In genomic region chr2:144453039-144453336, GRCh38 we compare ENCODE assay signal across 11 cellular contexts.
DNase-seq lines count a peak whose midpoint lies in the region; ATAC-seq and TF ChIP-seq lines count a peak whose summit lies in the region.
"Had no signal": no experiment of that assay in that cellular context is flagged by ENCODE, and none has a peak within 500 bp of the region (broad histone marks: within the 10 kb centered on the region; RNA-seq: fewer than 3 reads in every experiment).

No MANE protein-coding gene starts in this region.

- H3K27me3 Mint-ChIP-seq in neural progenitor cell (ENCODE audit: insufficient read depth, low read depth): peaks cover 2% of the 10 kb centered on the region

- H3K36me3 Mint-ChIP-seq in neural progenitor cell: peaks cover 5% of the 10 kb centered on the region

- H3K4me2 ChIP-seq in fibroblast of lung (ENCODE audit: extremely low read depth, insufficient read depth, low read length) (peak overlapping the region; percentile 95), neural progenitor cell (peak overlapping the region; percentile 76)

- DNase-seq in AG04450 (ENCODE audit: low read depth, low spot score): no peak
- DNase-seq in SJCRH30: peak in 1 of 2 experiments; percentile 39
- DNase-seq in fibroblast of lung (ENCODE audit: low read depth in 2 of 2): peak; percentile 51 to 70
- DNase-seq in neural progenitor cell (ENCODE audit: low spot score): no peak
- no peak for DNase-seq in NCI-H2107 (lab: John Stamatoyannopoulos, UW)
- no peak for DNase-seq in activated CD4-positive, alpha-beta T cell treated with anti-CD3 and anti-CD28 coated beads, Interleukin-2, amount 50 U/mL, for 1 hour
- no peak for DNase-seq in NCI-H1092 treated with DMSO at 0.1 percent for 48 hours (lab: John Stamatoyannopoulos, UW)
- DNase-seq: activated effector memory CD4-positive, alpha-beta T cell treated with Interleukin-2 at 50 U/mL for 16 hours; DMS79; stimulated activated CD4-positive, alpha-beta T cell treated with anti-CD3 and anti-CD28 coated beads, Interleukin-4, amount 100 ng/mL, for 1 hour had no signal

- H3K79me2 ChIP-seq in fibroblast of lung (ENCODE audit: control insufficient read depth, insufficient read depth, low read length) (peaks cover 88% of the 10 kb centered on the region), neural progenitor cell (ENCODE audit: low read depth) (peaks cover 100% of the 10 kb centered on the region)

- peaks cover 37% of the 10 kb centered on the region for H3F3A ChIP-seq in neural progenitor cell (ENCODE audit: low read depth)

- H3K9ac ChIP-seq in fibroblast of lung (ENCODE audit: insufficient read depth, low read length) (peak overlapping the region; percentile 51), neural progenitor cell (no peak overlapping the region)

- H3K4me1 Mint-ChIP-seq in neural progenitor cell: peaks cover 83% of the 10 kb centered on the region

- H3K4me1 ChIP-seq in SJCRH30 (peaks cover 20% of the 10 kb centered on the region), fibroblast of lung (ENCODE audit: control insufficient read depth, extremely low read depth, insufficient read depth, low read length) (peaks cover 25% of the 10 kb centered on the region), neural progenitor cell (peaks cover 59% of the 10 kb centered on the region)

- no peak for ATAC-seq in HG03442 (IDR thresholded peaks at IDR 0.05; ENCODE audit: unreplicated experiment)

- POLR2A ChIA-PET in AG04450 (lab: Yijun Ruan, JAX): no interaction called here

- H3K27ac ChIP-seq in AG04450 (ENCODE audit: low read depth, low read length): no peak overlapping the region
- H3K27ac ChIP-seq in SJCRH30: peak overlapping the region; percentile 59
- peak overlapping the region; percentile 79 for H3K27ac ChIP-seq in fibroblast of lung (ENCODE audit: insufficient read depth, low read length)
- H3K27ac ChIP-seq in neural progenitor cell: peak overlapping the region; percentile 84

- H3K27me3 ChIP-seq in AG04450 (ENCODE audit: control insufficient read depth, insufficient read depth, low read length) (no peaks in the 10 kb centered on the region), SJCRH30 (no peaks in the 10 kb centered on the region), fibroblast of lung (ENCODE audit: control insufficient read depth, insufficient read depth, low read length) (no peaks in the 10 kb centered on the region), neural progenitor cell (no peaks in the 10 kb centered on the region)

- CTCF ChIA-PET in AG04450 (lab: Charles Lee): interaction anchor here (0.9 to 1.0 kb wide), 2 partner anchors 11 to 34 kb away, joined by 3 read pairs; no protein-coding TSS in a partner anchor

- H3K4me3 ChIP-seq in AG04450 (ENCODE audit: low read depth, low read length): peak overlapping the region; percentile 43
- H3K4me3 ChIP-seq in SJCRH30: peak overlapping the region; percentile 49
- peak overlapping the region in 3 of 4 experiments; percentile 36 to 40 (median 38) for H3K4me3 ChIP-seq in fibroblast of lung (replicated peaks in 1 of 4; ENCODE audit: control extremely low read depth in 1 of 4, insufficient read depth in 1 of 4, low read depth in 3 of 4, low read length in 4 of 4)
- H3K4me3 ChIP-seq in neural progenitor cell: peak overlapping the region; percentile 29

- H3K36me3 ChIP-seq in SJCRH30: peaks cover 15% of the 10 kb centered on the region; the same call in 1 of the 2 replicates
- no peaks in the 10 kb centered on the region for H3K36me3 ChIP-seq in fibroblast of lung (ENCODE audit: control insufficient read depth, insufficient read depth, low read length)
- no peaks in the 10 kb centered on the region for H3K36me3 ChIP-seq in neural progenitor cell

- H3K4me3 Mint-ChIP-seq in neural progenitor cell: peak overlapping the region; percentile 75

- H3K27ac Mint-ChIP-seq in neural progenitor cell: peak overlapping the region; percentile 99

- H2AFZ ChIP-seq in fibroblast of lung (ENCODE audit: low read length): no peak overlapping the region
- no peak overlapping the region for H2AFZ ChIP-seq in neural progenitor cell (replicated peaks)

- TF ChIP-seq CTCF in AG04450 (IDR thresholded peaks at IDR 0.05; ENCODE audit: low read depth, low read length) (no peak), fibroblast of lung (conservative IDR thresholded peaks at IDR 0.05 in 1 of 2, IDR thresholded peaks at IDR 0.05 in 1 of 2; ENCODE audit: low read depth in 1 of 2, low read length in 2 of 2) (no peak), neural progenitor cell (IDR thresholded peaks at IDR 0.05) (no peak)

- H3K9me3 ChIP-seq in AG04450 (ENCODE audit: control insufficient read depth, insufficient read depth, low read length) (no peaks in the 10 kb centered on the region), SJCRH30 (replicated peaks) (no peaks in the 10 kb centered on the region), fibroblast of lung (ENCODE audit: control insufficient read depth, insufficient read depth, low read depth, low read length) (no peaks in the 10 kb centered on the region), neural progenitor cell (ENCODE audit: low read depth) (no peaks in the 10 kb centered on the region)

- no peaks in the 10 kb centered on the region for H4K20me1 ChIP-seq in fibroblast of lung (ENCODE audit: control insufficient read depth, extremely low read depth, insufficient read depth, low read length)
- H4K20me1 ChIP-seq in neural progenitor cell (ENCODE audit: low read depth): peaks cover 94% of the 10 kb centered on the region

- H3K9me3 Mint-ChIP-seq in neural progenitor cell: no peaks in the 10 kb centered on the region

Comparison
In these comparisons a context has a peak if more than half of its experiments do, and no peak if none do; other contexts are left out.
1. DNase-seq: peak in fibroblast of lung (2 of 2); none in AG04450 (single experiment), neural progenitor cell (single experiment), NCI-H2107 (single experiment), activated CD4-positive, alpha-beta T cell treated with anti-CD3 and anti-CD28 coated beads, Interleukin-2, amount 50 U/mL, for 1 hour (single experiment) and NCI-H1092 treated with DMSO at 0.1 percent for 48 hours (single experiment).
2. Peak in every context shown above with its lines, with median percentiles within 50 percentile points of each other: H3K4me3 ChIP-seq.